In genomic region chr1:61240878-61241277, GRCh38 we compare ENCODE assay signal across 19 cellular contexts.
A peak's percentile ranks its signal among the peaks of the same experiment; 100 is the strongest.
DNase-seq lines count a peak whose midpoint lies in the region; ATAC-seq, FAIRE-seq and TF ChIP-seq lines count a peak whose summit lies in the region.
"Had no signal": no experiment of that assay in that cellular context is flagged by ENCODE, and none has a peak within 500 bp of the region (broad histone marks: within the 10 kb centered on the region; RNA-seq: fewer than 3 reads in every experiment).

No MANE protein-coding gene starts in this region.

- H3K79me2 ChIP-seq in keratinocyte (ENCODE audit: control insufficient read depth, insufficient read depth, low read length), result no peaks in the 10 kb centered on the region

- DNase-seq in D721Med (ENCODE audit: insufficient read length, low spot score), result no peak
- DNase-seq in adipocyte (ENCODE audit: low read depth), result no peak
- no peak for DNase-seq in keratinocyte (ENCODE audit: low read depth, low spot score)
- DNase-seq in activated T-cell treated with anti-CD3 and anti-CD28 coated beads, Interleukin-2, amount 50 U/mL, for 24 hours, result no peak
- no peak for DNase-seq in stimulated activated CD4-positive, alpha-beta T cell treated with anti-CD3 and anti-CD28 coated beads, Interleukin-4, amount 100 ng/mL, for 4 hours
- DNase-seq in NCI-H1930 (lab: John Stamatoyannopoulos, UW), result no peak
- DNase-seq: activated CD4-positive, alpha-beta memory T cell treated with anti-CD3 and anti-CD28 coated beads, Interleukin-2, amount 10 ng/mL, durations not matched to agents 7 days and 5 days; CD8-positive, alpha-beta T cell; effector memory CD8-positive, alpha-beta T cell; HFFc6; left lung; MM.1S; naive thymus-derived CD4-positive, alpha-beta T cell; NCI-H1694 treated with DMSO at 0.1 percent for 48 hours; stimulated activated naive CD8-positive, alpha-beta T cell treated with anti-CD3 and anti-CD28 coated beads, Interleukin-15, Interleukin-2, amounts not matched to agents 100 U/mL and 50 U/mL, for 24 hours; T-helper 1 cell had no signal

- H3K27me3 ChIP-seq in adipocyte (replicated peaks; ENCODE audit: control insufficient read depth, insufficient read depth, low read length) (no peaks in the 10 kb centered on the region), keratinocyte (ENCODE audit: control insufficient read depth, extremely low read depth, insufficient read depth, low read length) (no peaks in the 10 kb centered on the region), rectal smooth muscle tissue (ENCODE audit: control insufficient read depth, insufficient read depth, low read length) (no peaks in the 10 kb centered on the region)
- H3K27me3 ChIP-seq: left lung had no signal

- H3K9me1 ChIP-seq in keratinocyte (ENCODE audit: control insufficient read depth, extremely low read depth, insufficient read depth, low read length), result no peaks in the 10 kb centered on the region

- no peaks in the 10 kb centered on the region for H3K9me3 ChIP-seq in adipocyte (ENCODE audit: control insufficient read depth, low read length)
- no peaks in the 10 kb centered on the region for H3K9me3 ChIP-seq in keratinocyte (ENCODE audit: control insufficient read depth, low read depth, low read length)
- H3K9me3 ChIP-seq: left lung had no signal

- no peaks in the 10 kb centered on the region for H3K27me3 Mint-ChIP-seq in activated T-cell treated with anti-CD3 and anti-CD28 coated beads, Interleukin-2, amount 50 U/mL, for 24 hours
- H3K27me3 Mint-ChIP-seq: activated CD4-positive, alpha-beta memory T cell treated with anti-CD3 and anti-CD28 coated beads, Interleukin-2, amount 10 ng/mL, durations not matched to agents 7 days and 5 days; central memory CD8-positive, alpha-beta T cell; effector memory CD8-positive, alpha-beta T cell had no signal

- dilution Hi-C loops in keratinocyte (cut with MboI; ENCODE audit: extremely low pct_ligation_motif_present, low sequenced_read_pairs), result no loop called here

- H3K4me1 ChIP-seq in adipocyte (ENCODE audit: control insufficient read depth, insufficient read depth, low read length), result peaks cover 32% of the 10 kb centered on the region
- H3K4me1 ChIP-seq in keratinocyte (ENCODE audit: control insufficient read depth, extremely low read depth, insufficient read depth, low read length), result peaks cover 22% of the 10 kb centered on the region
- H3K4me1 ChIP-seq in rectal smooth muscle tissue (ENCODE audit: control insufficient read depth, insufficient read depth, low read length), result peaks cover 31% of the 10 kb centered on the region

- H2AFZ ChIP-seq in keratinocyte (ENCODE audit: control insufficient read depth, low read length), result peak overlapping the region; percentile 95

- H3K4me3 ChIP-seq in adipocyte (ENCODE audit: low read length), result peak overlapping the region; percentile 41
- H3K4me3 ChIP-seq in keratinocyte (ENCODE audit: control insufficient read depth in 2 of 3, extremely low read depth in 1 of 3, insufficient read depth in 2 of 3, low read depth in 1 of 3, low read length in 3 of 3), result peak overlapping the region in 1 of 3 experiments; percentile 4
- H3K4me3 ChIP-seq in rectal smooth muscle tissue (ENCODE audit: low read length), result peak overlapping the region; percentile 29
- H3K4me3 ChIP-seq: left lung had no signal

- H3K9ac ChIP-seq in adipocyte (ENCODE audit: low read length) (no peak overlapping the region), keratinocyte (ENCODE audit: control insufficient read depth, extremely low read depth, insufficient read depth, low read length) (no peak overlapping the region), rectal smooth muscle tissue (ENCODE audit: low read length) (no peak overlapping the region)

- no peaks in the 10 kb centered on the region for H4K20me1 ChIP-seq in keratinocyte (ENCODE audit: control insufficient read depth, extremely low read depth, insufficient read depth, low read length)

- FAIRE-seq in D721Med (lab: Jason Lieb, UNC) (peak; percentile 6), keratinocyte (lab: Jason Lieb, UNC) (peak; percentile 26)

- H3K4me2 ChIP-seq in keratinocyte (ENCODE audit: control insufficient read depth, extremely low read depth, insufficient read depth, low read depth, low read length), result peak overlapping the region; percentile 83

- no peaks in the 10 kb centered on the region for H3K36me3 Mint-ChIP-seq in activated T-cell treated with anti-CD3 and anti-CD28 coated beads, Interleukin-2, amount 50 U/mL, for 24 hours (ENCODE audit: low read depth)
- H3K36me3 Mint-ChIP-seq: CD8-positive, alpha-beta T cell had no signal

- H3K9me3 Mint-ChIP-seq in activated T-cell treated with anti-CD3 and anti-CD28 coated beads, Interleukin-2, amount 50 U/mL, for 24 hours, result no peaks in the 10 kb centered on the region
- H3K9me3 Mint-ChIP-seq: activated CD4-positive, alpha-beta memory T cell treated with anti-CD3 and anti-CD28 coated beads, Interleukin-2, amount 10 ng/mL, durations not matched to agents 7 days and 5 days; CD8-positive, alpha-beta T cell; central memory CD8-positive, alpha-beta T cell; effector memory CD8-positive, alpha-beta T cell; HFFc6; naive thymus-derived CD4-positive, alpha-beta T cell had no signal

- no peak overlapping the region for H3K4me3 Mint-ChIP-seq in activated T-cell treated with anti-CD3 and anti-CD28 coated beads, Interleukin-2, amount 50 U/mL, for 24 hours
- H3K4me3 Mint-ChIP-seq: activated CD4-positive, alpha-beta memory T cell treated with anti-CD3 and anti-CD28 coated beads, Interleukin-2, amount 10 ng/mL, durations not matched to agents 7 days and 5 days; CD8-positive, alpha-beta T cell; central memory CD8-positive, alpha-beta T cell; effector memory CD8-positive, alpha-beta T cell; HFFc6; naive thymus-derived CD4-positive, alpha-beta T cell had no signal

- peaks cover 7% of the 10 kb centered on the region for H3K4me1 Mint-ChIP-seq in activated T-cell treated with anti-CD3 and anti-CD28 coated beads, Interleukin-2, amount 50 U/mL, for 24 hours (ENCODE audit: low read depth)
- H3K4me1 Mint-ChIP-seq: activated CD4-positive, alpha-beta memory T cell treated with anti-CD3 and anti-CD28 coated beads, Interleukin-2, amount 10 ng/mL, durations not matched to agents 7 days and 5 days; central memory CD8-positive, alpha-beta T cell had no signal

- ATAC-seq in HG03108 (IDR thresholded peaks at IDR 0.05; ENCODE audit: unreplicated experiment), result no peak
- ATAC-seq: CD8-positive, alpha-beta T cell; effector memory CD8-positive, alpha-beta T cell; naive thymus-derived CD4-positive, alpha-beta T cell; stimulated activated naive CD8-positive, alpha-beta T cell treated with anti-CD3 and anti-CD28 coated beads, Interleukin-15, Interleukin-2, amounts not matched to agents 100 U/mL and 50 U/mL, for 24 hours had no signal

- no peaks in the 10 kb centered on the region for H3K36me3 ChIP-seq in adipocyte (ENCODE audit: control insufficient read depth, insufficient read depth, low read length, severe bottlenecking)
- H3K36me3 ChIP-seq in keratinocyte (ENCODE audit: control insufficient read depth in 2 of 2, extremely low read depth in 1 of 2, insufficient read depth in 2 of 2, low read length in 2 of 2), result no peaks in the 10 kb centered on the region
- no peaks in the 10 kb centered on the region for H3K36me3 ChIP-seq in rectal smooth muscle tissue (ENCODE audit: control insufficient read depth, insufficient read depth, low read length)
- H3K36me3 ChIP-seq: left lung had no signal

- TF ChIP-seq CTCF in D721Med (IDR thresholded peaks at IDR 0.05; ENCODE audit: insufficient read depth, missing control alignments) (no peak), keratinocyte (optimal IDR thresholded peaks at IDR 0.05 in 1 of 3, IDR thresholded peaks at IDR 0.05 in 1 of 3, conservative IDR thresholded peaks at IDR 0.05 in 1 of 3; ENCODE audit: extremely low read depth in 1 of 3, insufficient read depth in 2 of 3, low read length in 3 of 3) (no peak)

- peak overlapping the region; percentile 62 for H3K27ac ChIP-seq in keratinocyte (ENCODE audit: control insufficient read depth, insufficient read depth, low read length)
- H3K27ac ChIP-seq in rectal smooth muscle tissue (ENCODE audit: low read depth, low read length), result peak overlapping the region; percentile 82

- H3K27ac Mint-ChIP-seq in activated T-cell treated with anti-CD3 and anti-CD28 coated beads, Interleukin-2, amount 50 U/mL, for 24 hours, result no peak overlapping the region
- H3K27ac Mint-ChIP-seq: activated CD4-positive, alpha-beta memory T cell treated with anti-CD3 and anti-CD28 coated beads, Interleukin-2, amount 10 ng/mL, durations not matched to agents 7 days and 5 days; CD8-positive, alpha-beta T cell; effector memory CD8-positive, alpha-beta T cell; HFFc6; naive thymus-derived CD4-positive, alpha-beta T cell had no signal
